Comparison of ENCODE assay signal across 15 cellular contexts in genomic region chr17:77717941-77718668, GRCh38.
"Had no signal": no experiment of that assay in that cellular context is flagged by ENCODE, and none has a peak within 500 bp of the region (broad histone marks: within the 10 kb centered on the region; RNA-seq: fewer than 3 reads in every experiment).

No MANE protein-coding gene starts in this region.

- H3K27ac Mint-ChIP-seq: activated B cell treated with CpG ODN at 0.5 μM for 24 hours; activated CD8-positive, alpha-beta memory T cell treated with anti-CD3 and anti-CD28 coated beads, Interleukin-2, amount 10 ng/mL, durations not matched to agents 7 days and 5 days; natural killer cell; stimulated activated naive CD8-positive, alpha-beta T cell treated with anti-CD3 and anti-CD28 coated beads, Interleukin-15, amount 100 ng/mL, for 72 hours; T-helper 1 cell treated with Interleukin-12 subunit alpha and Interleukin-12 subunit beta and Interleukin-4 antibody, amounts not matched to agents 30 μg/mL and 1 μg/mL, for 36 hours had no signal

- H3K27ac ChIP-seq: ascending aorta, coronary artery, thyroid gland, uterus had no signal

- H3K36me3 ChIP-seq: ascending aorta, thyroid gland, uterus had no signal

- H3K27me3 Mint-ChIP-seq: stimulated activated naive CD8-positive, alpha-beta T cell treated with anti-CD3 and anti-CD28 coated beads, Interleukin-15, amount 100 ng/mL, for 72 hours had no signal

- H3K4me3 ChIP-seq: ascending aorta, coronary artery, lung, thyroid gland, uterus had no signal

- H3K4me1 ChIP-seq: ascending aorta, uterus had no signal

- H3K9me3 ChIP-seq: ascending aorta, thyroid gland, uterus had no signal

- ATAC-seq: activated CD8-positive, alpha-beta memory T cell treated with anti-CD3 and anti-CD28 coated beads, Interleukin-2, amount 10 ng/mL, durations not matched to agents 7 days and 5 days; left colon; stimulated activated naive CD8-positive, alpha-beta T cell treated with anti-CD3 and anti-CD28 coated beads, Interleukin-15, amount 100 ng/mL, for 72 hours had no signal

- H3K27me3 ChIP-seq: ascending aorta, thyroid gland, uterus had no signal

- H3K36me3 Mint-ChIP-seq: activated CD8-positive, alpha-beta memory T cell treated with anti-CD3 and anti-CD28 coated beads, Interleukin-2, amount 10 ng/mL, durations not matched to agents 7 days and 5 days; natural killer cell had no signal

- H3K4me1 Mint-ChIP-seq: activated B cell treated with CpG ODN at 0.5 μM for 24 hours; activated CD8-positive, alpha-beta memory T cell treated with anti-CD3 and anti-CD28 coated beads, Interleukin-2, amount 10 ng/mL, durations not matched to agents 7 days and 5 days; stimulated activated naive CD8-positive, alpha-beta T cell treated with anti-CD3 and anti-CD28 coated beads, Interleukin-15, amount 100 ng/mL, for 72 hours had no signal

- DNase-seq: activated B cell treated with CpG ODN at 0.5 μM for 24 hours; activated CD4-positive, alpha-beta T cell treated with anti-CD3 and anti-CD28 coated beads, Interleukin-2, amount 50 U/mL, for 1 hour; activated naive CD4-positive, alpha-beta T cell; effector CD8-positive, alpha-beta T cell; left colon; natural killer cell; stimulated activated CD4-positive, alpha-beta T cell treated with anti-CD3 and anti-CD28 coated beads, Interleukin-2, amount 100 ng/mL, for 48 hours; stimulated activated naive CD8-positive, alpha-beta T cell treated with anti-CD3 and anti-CD28 coated beads, Interleukin-15, amount 100 ng/mL, for 72 hours; thyroid gland; uterus had no signal

- H3K4me3 Mint-ChIP-seq: activated B cell treated with CpG ODN at 0.5 μM for 24 hours; activated CD8-positive, alpha-beta memory T cell treated with anti-CD3 and anti-CD28 coated beads, Interleukin-2, amount 10 ng/mL, durations not matched to agents 7 days and 5 days; natural killer cell; stimulated activated naive CD8-positive, alpha-beta T cell treated with anti-CD3 and anti-CD28 coated beads, Interleukin-15, amount 100 ng/mL, for 72 hours; T-helper 1 cell treated with Interleukin-12 subunit alpha and Interleukin-12 subunit beta and Interleukin-4 antibody, amounts not matched to agents 30 μg/mL and 1 μg/mL, for 36 hours had no signal
